In genomic region chr22:37020192-37020479, GRCh38 we compare ENCODE assay signal across 8 cellular contexts. TPM values are rescaled to one million over a fixed set of nuclear protein-coding genes. Genes with fewer than 3 reads are reported as not detected.
DNase-seq lines count a peak whose midpoint lies in the region; ATAC-seq, FAIRE-seq and TF ChIP-seq lines count a peak whose summit lies in the region.

No MANE protein-coding gene starts in this region.

- H3K4me1 ChIP-seq in H1 (replicated peaks in 1 of 4; ENCODE audit: control insufficient read depth in 3 of 4, insufficient read depth in 4 of 4, low read length in 3 of 4) (peaks cover 0 to 21% (median 11%) of the 10 kb centered on the region in 4 experiments; a peak in 6 of 7 replicates), mononuclear cell (ENCODE audit: insufficient read depth, low read length) (peaks cover 20% of the 10 kb centered on the region)

- H3K56ac ChIP-seq in H1 (replicated peaks; ENCODE audit: insufficient read length, low read depth, low read length), result no peak overlapping the region

- 0 out of 2 replicates have a peak overlapping the region, but pooled peaks have one; percentile 71 for H2BK5ac ChIP-seq in H1 (ENCODE audit: low read depth, low read length)

- peak overlapping the region; percentile 10 for H3K18ac ChIP-seq in H1 (ENCODE audit: extremely low read depth, low read length)

- H3K23me2 ChIP-seq in H1 (ENCODE audit: low read depth, low read length), result peaks cover 11% of the 10 kb centered on the region

- peaks cover 8% of the 10 kb centered on the region for H3K79me1 ChIP-seq in H1 (ENCODE audit: low read depth, low read length)

- no peaks in the 10 kb centered on the region for H3K9me3 ChIP-seq in H1 (ENCODE audit: insufficient read depth in 2 of 2, low read depth in 1 of 2, low read length in 1 of 2)
- no peaks in the 10 kb centered on the region for H3K9me3 ChIP-seq in mononuclear cell (ENCODE audit: low read depth, low read length)

- TF ChIP-seq CTCF in H1 (IDR thresholded peaks at IDR 0.05; ENCODE audit: control extremely low read depth in 1 of 3, insufficient read depth in 1 of 3, low read depth in 1 of 3, low read length in 3 of 3), result no peak

- H4K91ac ChIP-seq in H1 (replicated peaks; ENCODE audit: insufficient read length, low read length), result peak overlapping the region; percentile 65

- no peak for ATAC-seq in GM21447 (IDR thresholded peaks at IDR 0.05; ENCODE audit: unreplicated experiment)
- no peak for ATAC-seq in GM18868 (IDR thresholded peaks at IDR 0.05; ENCODE audit: unreplicated experiment)

- POLR2A ChIA-PET in H1 (lab: Charles Lee; ENCODE audit: partially characterized antibody), result interaction anchor here (1.4 to 4.3 kb wide), 7 partner anchors 10 to 60 kb away, joined by 3 to 33 read pairs (median 5); no protein-coding TSS in a partner anchor

- peak overlapping the region; percentile 12; the same call in 1 of the 2 replicates for H2BK15ac ChIP-seq in H1 (ENCODE audit: low read length)

- no peak overlapping the region for H2AK5ac ChIP-seq in H1 (ENCODE audit: low read depth, low read length)

- 19% methylated on average over 5 of the region's 5 CpGs; no CpG with 5 or more reads in 1 of the 2 experiments for WGBS in H1 (ENCODE audit: extremely low coverage in 1 of 2, insufficient coverage in 1 of 2, insufficient read length in 1 of 2, insufficient replicate concordance in 2 of 2, low coverage in 1 of 2, low lambda C conversion rate in 2 of 2, missing lambda C conversion rate in 1 of 2), 2 experiments

- H3K4me3 ChIP-seq in H1 (ENCODE audit: extremely low read depth in 1 of 4, insufficient read depth in 2 of 4, low read depth in 3 of 4, low read length in 4 of 4) (peak overlapping the region; percentile 41 to 86 (median 72)), mononuclear cell (ENCODE audit: low read length) (peak overlapping the region; percentile 63)

- H2AFZ ChIP-seq in H1 (ENCODE audit: low read length), result peak overlapping the region; percentile 24; the same call in 1 of the 2 replicates

- peak overlapping the region; percentile 71 for H3K4ac ChIP-seq in H1 (replicated peaks; ENCODE audit: insufficient read length, low read depth, low read length)

- H3K27ac ChIP-seq in H1 (ENCODE audit: low read depth, low read length), result peak overlapping the region; percentile 89; the same call in 1 of the 2 replicates

- H3K9ac ChIP-seq in H1 (replicated peaks in 1 of 4; ENCODE audit: extremely low read depth in 1 of 4, low read depth in 3 of 4, low read length in 3 of 4), result peak overlapping the region in 3 of 4 experiments; percentile 48 to 88 (median 79); a peak in 5 of 7 replicates

- no peak for TF ChIP-seq POLR2A in GM12891 (IDR thresholded peaks at IDR 0.05; ENCODE audit: low read depth, low read length)
- TF ChIP-seq POLR2A in H1 (IDR thresholded peaks at IDR 0.05; ENCODE audit: control extremely low read depth in 1 of 2, low read depth in 2 of 2, low read length in 2 of 2), result no peak

- peaks cover 12 to 30% of the 10 kb centered on the region in 2 experiments for H4K20me1 ChIP-seq in H1 (replicated peaks in 1 of 2; ENCODE audit: control insufficient read depth in 1 of 2, insufficient read depth in 2 of 2, low read length in 2 of 2)

- H2BK20ac ChIP-seq in H1 (ENCODE audit: low read length), result no peak overlapping the region

- no peak for TF ChIP-seq EP300 in H1 (IDR thresholded peaks at IDR 0.05; ENCODE audit: borderline replicate concordance in 1 of 2, low read depth in 2 of 2, low read length in 2 of 2)

- no peak overlapping the region for H2BK120ac ChIP-seq in H1 (replicated peaks; ENCODE audit: low read depth, low read length)

- H3K14ac ChIP-seq in H1 (ENCODE audit: insufficient read length), result no peak overlapping the region

- DNase-seq in A172 (ENCODE audit: low spot score), result peak; percentile 39
- DNase-seq in GM12891 (ENCODE audit: insufficient read length, low spot score), result no peak
- DNase-seq in RKO (ENCODE audit: low spot score), result peak; percentile 74
- no peak for DNase-seq in H1 (ENCODE audit: low read depth in 1 of 2, low spot score in 2 of 2)
- DNase-seq in cortex of kidney (lab: John Stamatoyannopoulos, UW), result no peak

- no peak overlapping the region for H4K8ac ChIP-seq in H1 (ENCODE audit: extremely low read depth, insufficient read depth, low read length)

- CTCF ChIA-PET in H1 (lab: Charles Lee; ENCODE audit: partially characterized antibody), result interaction anchor here (0.6 to 5.4 kb wide), 8 partner anchors 9 to 1764 kb away, joined by 3 to 37 read pairs (median 4); no protein-coding TSS in a partner anchor

- no peak overlapping the region for H3K23ac ChIP-seq in H1 (ENCODE audit: insufficient read length)

- H3K4me2 ChIP-seq in H1 (ENCODE audit: insufficient read depth in 1 of 2, low read depth in 2 of 2, low read length in 2 of 2), result peak overlapping the region; percentile 73 to 89

- peak overlapping the region; percentile 53; the same call in 1 of the 2 replicates for H2BK12ac ChIP-seq in H1 (ENCODE audit: low read depth, low read length)

- peaks cover 0 to 25% of the 10 kb centered on the region in 2 experiments; a peak in 3 of 4 replicates for H3K79me2 ChIP-seq in H1 (ENCODE audit: control insufficient read depth in 1 of 2, insufficient read depth in 2 of 2, low read length in 2 of 2)

- H3K36me3 ChIP-seq in H1 (ENCODE audit: control insufficient read depth in 2 of 4, insufficient read depth in 4 of 4, low read length in 3 of 4), result peaks cover 0 to 22% (median 8%) of the 10 kb centered on the region in 4 experiments; a peak in 3 of 8 replicates

- H3K27me3 ChIP-seq in H1 (replicated peaks in 1 of 4; ENCODE audit: control insufficient read depth in 3 of 4, extremely low read depth in 1 of 4, insufficient read depth in 3 of 4, low read length in 3 of 4), result no peaks in the 10 kb centered on the region
- H3K27me3 ChIP-seq in mononuclear cell (ENCODE audit: insufficient read depth, low read length), result no peaks in the 10 kb centered on the region

- TF ChIP-seq RAD21 in H1 (IDR thresholded peaks at IDR 0.05 in 1 of 2, conservative IDR thresholded peaks at IDR 0.05 in 1 of 2; ENCODE audit: low read depth in 2 of 2, low read length in 2 of 2), result no peak

- FAIRE-seq in GM12891 (lab: Jason Lieb, UNC), result peak; percentile 85
- no peak for FAIRE-seq in H1 (lab: Jason Lieb, UNC)

- H4K5ac ChIP-seq in H1 (ENCODE audit: insufficient read length, low read depth, low read length), result peak overlapping the region; percentile 73

TF ChIP-seq in GM12891, 5 proteins besides CTCF, POLR2A, EP300 and RAD21:
- TF ChIP-seq PAX5 (IDR thresholded peaks at IDR 0.05; ENCODE audit: insufficient read depth, low read length, severe bottlenecking) (no peak), SPI1 (IDR thresholded peaks at IDR 0.05; ENCODE audit: low read depth, low read length) (no peak), POLR2AphosphoS5 (IDR thresholded peaks at IDR 0.05; ENCODE audit: low read depth, low read length) (no peak), POU2F2 (IDR thresholded peaks at IDR 0.05; ENCODE audit: low read depth, low read length) (no peak)

TF ChIP-seq in H1, 55 proteins besides CTCF, POLR2A, EP300 and RAD21 (continues in another document):
- TF ChIP-seq TEAD4 (IDR thresholded peaks at IDR 0.05; ENCODE audit: low read depth, low read length) (no peak), FOSL1 (IDR thresholded peaks at IDR 0.05; ENCODE audit: insufficient read depth, low read depth, low read length) (no peak), TAF1 (IDR thresholded peaks at IDR 0.05; ENCODE audit: low read depth, low read length) (no peak), KDM1A (IDR thresholded peaks at IDR 0.05; ENCODE audit: borderline replicate concordance, low read length) (no peak), BCL11A (IDR thresholded peaks at IDR 0.05; ENCODE audit: low read depth in 2 of 2, low read length in 2 of 2) (no peak), EGR1 (IDR thresholded peaks at IDR 0.05; ENCODE audit: borderline replicate concordance, low read depth, low read length) (no peak)

RNA-seq across cellular contexts. Expression of gene MPST, which starts 0.6 kb away (rescaled TPM):
- 57.0 and 68.4 TPM in 2 replicates for total RNA-seq in A172 (2014; rRNA removed; shearing (Covaris generic))
- 15.9 TPM for polyA plus RNA-seq in GM12891 (2012; ENCODE audit: low read depth, missing spikeins)
- total RNA-seq in H1 (2021; fragmentation: NEBNext Ultra II Directional; extraction: Animal tissue kit (Norgen Biotek cat#: 25700)), result 86.0 and 89.9 TPM in 2 replicates
- polyA plus RNA-seq in H1 (2011; rRNA removed), result 124 and 229 TPM in 2 replicates
- polyA plus RNA-seq in H1 (2011; cell fraction: cytosol; rRNA removed), result 146 TPM
- polyA plus RNA-seq in H1 (2011; cell fraction: nucleus; rRNA removed), result 185 TPM
- 52.9 to 98.2 TPM (median 88.2 TPM) in 4 replicates for polyA plus RNA-seq in H1 (2012, experiment 1 of 2)
- polyA plus RNA-seq in H1 (2012, experiment 2 of 2), result 88.4 TPM
- 83.0 TPM for polyA plus RNA-seq in H1 (2013, experiment 1 of 2)
- 81.8 TPM for polyA plus RNA-seq in H1 (2013, experiment 2 of 2)
- 13.0 and 20.1 TPM in 2 replicates for polyA minus RNA-seq in H1 (2011; rRNA and poly(A)+ RNA removed)
- 66.1 TPM for polyA minus RNA-seq in H1 (2011; cell fraction: cytosol; rRNA and poly(A)+ RNA removed)
- polyA minus RNA-seq in H1 (2011; cell fraction: nucleus; rRNA and poly(A)+ RNA removed), result 39.9 TPM
- total RNA-seq in mononuclear cell, result 20.7 TPM

RNA-seq across cellular contexts. Expression of gene TST, which starts 0.9 kb away (rescaled TPM):
- 37.3 and 48.1 TPM in 2 replicates for total RNA-seq in A172 (2014; rRNA removed; shearing (Covaris generic))
- polyA plus RNA-seq in GM12891 (2012; ENCODE audit: low read depth, missing spikeins), result 6.8 TPM
- 22.6 and 23.6 TPM in 2 replicates for total RNA-seq in H1 (2021; fragmentation: NEBNext Ultra II Directional; extraction: Animal tissue kit (Norgen Biotek cat#: 25700))
- polyA plus RNA-seq in H1 (2011; rRNA removed), result 61.6 and 82.8 TPM in 2 replicates
- polyA plus RNA-seq in H1 (2011; cell fraction: cytosol; rRNA removed), result 53.6 TPM
- 57.3 TPM for polyA plus RNA-seq in H1 (2011; cell fraction: nucleus; rRNA removed)
- 20.0 to 33.4 TPM (median 31.7 TPM) in 4 replicates for polyA plus RNA-seq in H1 (2012, experiment 1 of 2)
- polyA plus RNA-seq in H1 (2012, experiment 2 of 2), result 46.9 TPM
- polyA plus RNA-seq in H1 (2013, experiment 1 of 2), result 21.6 TPM
- 21.2 TPM for polyA plus RNA-seq in H1 (2013, experiment 2 of 2)
- 15.3 and 16.1 TPM in 2 replicates for polyA minus RNA-seq in H1 (2011; rRNA and poly(A)+ RNA removed)
- 15.0 TPM for polyA minus RNA-seq in H1 (2011; cell fraction: cytosol; rRNA and poly(A)+ RNA removed)
- 24.1 TPM for polyA minus RNA-seq in H1 (2011; cell fraction: nucleus; rRNA and poly(A)+ RNA removed)
- 6.7 TPM for total RNA-seq in mononuclear cell

RNA-seq across cellular contexts. Expression of gene KCTD17, which starts 31.4 kb away (rescaled TPM):
- 20.5 and 21.3 TPM in 2 replicates for total RNA-seq in A172 (2014; rRNA removed; shearing (Covaris generic))
- polyA plus RNA-seq in GM12891 (2012; ENCODE audit: low read depth, missing spikeins), result 7.0 TPM
- 35.8 and 39.4 TPM in 2 replicates for total RNA-seq in H1 (2021; fragmentation: NEBNext Ultra II Directional; extraction: Animal tissue kit (Norgen Biotek cat#: 25700))
- 44.0 and 69.0 TPM in 2 replicates for polyA plus RNA-seq in H1 (2011; rRNA removed)
- polyA plus RNA-seq in H1 (2011; cell fraction: cytosol; rRNA removed), result 47.9 TPM
- polyA plus RNA-seq in H1 (2011; cell fraction: nucleus; rRNA removed), result 87.7 TPM
- polyA plus RNA-seq in H1 (2012, experiment 1 of 2), result 24.9 to 38.8 TPM (median 38.0 TPM) in 4 replicates
- polyA plus RNA-seq in H1 (2012, experiment 2 of 2), result 36.2 TPM
- 21.4 TPM for polyA plus RNA-seq in H1 (2013, experiment 1 of 2)
- polyA plus RNA-seq in H1 (2013, experiment 2 of 2), result 23.8 TPM
- polyA minus RNA-seq in H1 (2011; rRNA and poly(A)+ RNA removed), result 22.1 and 45.1 TPM in 2 replicates
- polyA minus RNA-seq in H1 (2011; cell fraction: cytosol; rRNA and poly(A)+ RNA removed), result 20.6 TPM
- 27.7 TPM for polyA minus RNA-seq in H1 (2011; cell fraction: nucleus; rRNA and poly(A)+ RNA removed)
- 10.0 TPM for total RNA-seq in mononuclear cell

Comparison
In these comparisons a context has a peak if more than half of its experiments do, and no peak if none do; other contexts are left out.
1. DNase-seq: peak in A172 (single experiment) and RKO (single experiment); none in GM12891 (single experiment), H1 (0 of 2) and cortex of kidney (single experiment).